In the genomic region with DNA sequence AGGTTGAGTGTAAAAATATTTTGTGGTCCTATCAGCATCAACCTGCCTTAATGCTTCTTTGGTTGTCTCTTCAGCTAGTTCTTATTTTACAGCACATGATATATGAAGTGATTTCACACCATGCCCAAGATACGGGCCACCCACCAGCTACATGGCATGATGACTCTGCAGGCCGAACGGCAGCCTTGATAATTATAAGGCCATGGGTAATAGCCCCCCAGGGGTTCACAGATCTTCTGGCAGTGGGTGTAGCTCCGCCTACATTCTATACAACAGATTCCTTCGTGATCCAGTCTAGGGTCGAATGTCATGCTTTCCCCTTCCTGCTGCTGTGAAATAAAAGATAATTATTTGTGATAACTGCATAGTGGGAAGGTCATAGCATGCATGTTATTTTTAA, we compare ENCODE assay signal across 23 cellular contexts. TPM values are rescaled to one million over a fixed set of nuclear protein-coding genes. Genes with fewer than 3 reads are reported as not detected.
"Had no signal": no experiment of that assay in that cellular context is flagged by ENCODE, and none has a peak within 500 bp of the region (broad histone marks: within the 10 kb centered on the region; RNA-seq: fewer than 3 reads in every experiment).

No MANE protein-coding gene starts in this region.

- ATAC-seq: effector memory CD8-positive, alpha-beta T cell; gastrocnemius medialis; heart right ventricle; left lobe of liver; mucosa of descending colon; naive thymus-derived CD8-positive, alpha-beta T cell; stimulated activated naive B cell treated with anti-CD40 and anti-IgM and Interleukin-4, amounts not matched to agents 10 μg/mL and 1 μg/mL and 100 μg/mL, for 72 hours had no signal

- DNase-seq: effector memory CD8-positive, alpha-beta T cell; gastrocnemius medialis; heart right ventricle; hypothalamus; islet precursor cell; mammary epithelial cell; mucosa of descending colon; naive thymus-derived CD8-positive, alpha-beta T cell; ovary; sigmoid colon; stimulated activated CD4-positive, alpha-beta T cell treated with anti-CD3 and anti-CD28 coated beads, Interleukin-2, amount 100 ng/mL, for 24 hours; stimulated activated CD4-positive, alpha-beta T cell treated with anti-CD3 and anti-CD28 coated beads, Interleukin-4, amount 100 ng/mL, for 4 hours; stimulated activated naive B cell treated with anti-CD40 and anti-IgM and Interleukin-4, amounts not matched to agents 10 μg/mL and 1 μg/mL and 100 μg/mL, for 72 hours; stomach; substantia nigra had no signal

- H3K27ac ChIP-seq: epithelial cell of prostate, esophagus muscularis mucosa, gastrocnemius medialis, heart right ventricle, ovary, right atrium auricular region, sigmoid colon, skin epidermis, stomach had no signal

- H3K36me3 ChIP-seq: gastrocnemius medialis, ovary, right atrium auricular region had no signal

- H3K4me3 ChIP-seq: esophagus muscularis mucosa, gastrocnemius medialis, heart right ventricle, mucosa of descending colon, ovary, right atrium auricular region, sigmoid colon, skin epidermis, stomach had no signal

- H3K9me3 ChIP-seq: esophagus muscularis mucosa, gastrocnemius medialis, heart right ventricle, mucosa of descending colon, ovary, right atrium auricular region, sigmoid colon, stomach had no signal

- H3K4me1 ChIP-seq: esophagus muscularis mucosa, gastrocnemius medialis, right atrium auricular region, sigmoid colon, stomach had no signal

- H3K27me3 ChIP-seq: esophagus muscularis mucosa, gastrocnemius medialis, heart right ventricle, ovary, right atrium auricular region, sigmoid colon, stomach had no signal

RNA-seq across cellular contexts. Expression of a gene that starts 36.1 kb away (rescaled TPM):
- total RNA-seq: esophagus muscularis mucosa; fibroblast of villous mesenchyme; gastrocnemius medialis; heart right ventricle; left lobe of liver; lower leg skin; mammary epithelial cell; naive thymus-derived CD8-positive, alpha-beta T cell; ovary; posterior vena cava; right atrium auricular region; sigmoid colon; stomach had no signal
